21 cellular contexts compared by ENCODE assay signal in the genomic region with DNA sequence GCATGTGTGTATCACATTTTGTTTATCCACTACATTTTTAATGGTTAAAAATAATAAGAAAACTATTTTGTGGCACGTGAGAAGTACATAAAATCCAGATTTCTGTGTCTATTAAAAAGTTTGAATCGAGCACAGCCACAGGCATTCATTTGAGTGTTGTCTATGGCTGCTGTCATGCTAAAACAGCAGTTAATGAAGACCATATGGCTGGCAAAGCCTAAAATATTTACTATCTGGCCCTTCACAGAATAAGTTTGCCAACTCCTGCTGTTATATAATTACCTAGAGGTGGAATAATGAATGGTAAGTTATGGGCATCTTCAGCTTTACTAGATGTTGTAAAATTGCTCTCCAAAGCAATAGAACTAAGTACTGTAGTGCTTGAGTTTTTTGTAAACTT. TPM values are rescaled to one million over a fixed set of nuclear protein-coding genes. Genes with fewer than 3 reads are reported as not detected.
A peak's percentile ranks its signal among the peaks of the same experiment; 100 is the strongest.
DNase-seq lines count a peak whose midpoint lies in the region; ATAC-seq and TF ChIP-seq lines count a peak whose summit lies in the region.
"Had no signal": no experiment of that assay in that cellular context is flagged by ENCODE, and none has a peak within 500 bp of the region (broad histone marks: within the 10 kb centered on the region; RNA-seq: fewer than 3 reads in every experiment).

No MANE protein-coding gene starts in this region.

- H3K27ac ChIP-seq in A673 (ENCODE audit: low read depth, low read length, poor library complexity, severe bottlenecking) (no peak overlapping the region), osteoblast (ENCODE audit: low read depth, low read length) (no peak overlapping the region)
- H3K27ac ChIP-seq: dorsolateral prefrontal cortex, right lobe of liver, vagina had no signal

- H3K9me3 ChIP-seq in A673 (ENCODE audit: low read depth, low read length, poor library complexity, severe bottlenecking) (no peaks in the 10 kb centered on the region), osteoblast (ENCODE audit: low read depth, low read length) (no peaks in the 10 kb centered on the region)
- H3K9me3 ChIP-seq: right lobe of liver, vagina had no signal

- peaks cover 3% of the 10 kb centered on the region for H3K27me3 Mint-ChIP-seq in nephron progenitor cell (ENCODE audit: low read depth, poor library complexity)

- H3K4me2 ChIP-seq in osteoblast (ENCODE audit: insufficient read depth, low read length) = no peak overlapping the region

- CTCF ChIA-PET in A673 (lab: Charles Lee) = no interaction called here

- no peaks in the 10 kb centered on the region for H3K36me3 Mint-ChIP-seq in nephron progenitor cell (ENCODE audit: low read depth)
- H3K36me3 Mint-ChIP-seq: CD8-positive, alpha-beta T cell had no signal

- no peaks in the 10 kb centered on the region for H3K9me3 Mint-ChIP-seq in nephron progenitor cell
- H3K9me3 Mint-ChIP-seq: activated CD8-positive, alpha-beta T cell treated with anti-CD3 and anti-CD28 coated beads for 36 hours; activated naive CD4-positive, alpha-beta T cell treated with anti-CD3 and anti-CD28 coated beads for 36 hours; CD8-positive, alpha-beta T cell; naive thymus-derived CD4-positive, alpha-beta T cell had no signal

- no peaks in the 10 kb centered on the region for H3K27me3 ChIP-seq in A673 (replicated peaks; ENCODE audit: insufficient read depth, low read depth, low read length, poor library complexity)
- peaks cover 11% of the 10 kb centered on the region for H3K27me3 ChIP-seq in osteoblast (ENCODE audit: insufficient read depth, low read length)
- H3K27me3 ChIP-seq: right lobe of liver, vagina had no signal

- no peak for ATAC-seq in Right ventricle myocardium superior (ENCODE audit: poor library complexity)
- ATAC-seq: activated CD8-positive, alpha-beta T cell treated with anti-CD3 and anti-CD28 coated beads for 36 hours; CD8-positive, alpha-beta T cell; naive thymus-derived CD4-positive, alpha-beta T cell; right lobe of liver had no signal

- no TSS peak for BruUV-seq in A673 (replicated peaks; lab: Mats Ljungman, UMichigan)

- no peak overlapping the region for H2AFZ ChIP-seq in osteoblast (ENCODE audit: low read length)

- TF ChIP-seq CTCF in A673 (conservative IDR thresholded peaks at IDR 0.05; ENCODE audit: low read depth, low read length) = no peak
- no peak for TF ChIP-seq CTCF in fibroblast of mammary gland (conservative IDR thresholded peaks at IDR 0.05; ENCODE audit: control insufficient read depth, insufficient read depth, low read depth, low read length)
- no peak for TF ChIP-seq CTCF in nephron progenitor cell (IDR thresholded peaks at IDR 0.05)
- TF ChIP-seq CTCF in osteoblast (IDR thresholded peaks at IDR 0.05; ENCODE audit: extremely low read depth, low read depth, low read length) = no peak

- POLR2A ChIA-PET in A673 (lab: Charles Lee; ENCODE audit: low non-redundant PET) = no interaction called here

- H3K4me1 Mint-ChIP-seq in nephron progenitor cell = peaks cover 5% of the 10 kb centered on the region
- H3K4me1 Mint-ChIP-seq: naive thymus-derived CD4-positive, alpha-beta T cell had no signal

- H3K4me1 ChIP-seq in A673 (ENCODE audit: insufficient read depth, low read length, poor library complexity, severe bottlenecking) (no peaks in the 10 kb centered on the region), osteoblast (ENCODE audit: insufficient read depth, low read length) (no peaks in the 10 kb centered on the region)
- H3K4me1 ChIP-seq: vagina had no signal

- no peaks in the 10 kb centered on the region for H3K79me2 ChIP-seq in osteoblast (ENCODE audit: insufficient read depth, low read length)

- H4K20me1 ChIP-seq in osteoblast (ENCODE audit: insufficient read depth, low read length) = no peaks in the 10 kb centered on the region

- H3K4me3 ChIP-seq in A673 (ENCODE audit: low read depth, low read length, poor library complexity, severe bottlenecking) (no peak overlapping the region), fibroblast of mammary gland (ENCODE audit: control insufficient read depth, low read depth, low read length) (no peak overlapping the region), osteoblast (ENCODE audit: insufficient read depth, low read length) (no peak overlapping the region)
- H3K4me3 ChIP-seq: dorsolateral prefrontal cortex, right lobe of liver, vagina had no signal

- H3K4me3 Mint-ChIP-seq in nephron progenitor cell = no peak overlapping the region
- H3K4me3 Mint-ChIP-seq: activated CD8-positive, alpha-beta T cell treated with anti-CD3 and anti-CD28 coated beads for 36 hours; activated naive CD4-positive, alpha-beta T cell treated with anti-CD3 and anti-CD28 coated beads for 36 hours; CD8-positive, alpha-beta T cell; naive thymus-derived CD4-positive, alpha-beta T cell had no signal

- H3K27ac Mint-ChIP-seq in nephron progenitor cell = no peak overlapping the region
- H3K27ac Mint-ChIP-seq: activated CD8-positive, alpha-beta T cell treated with anti-CD3 and anti-CD28 coated beads for 36 hours; activated naive CD4-positive, alpha-beta T cell treated with anti-CD3 and anti-CD28 coated beads for 36 hours; CD8-positive, alpha-beta T cell; naive thymus-derived CD4-positive, alpha-beta T cell had no signal

- H3K36me3 ChIP-seq in A673 (ENCODE audit: insufficient read depth, low read length, poor library complexity, severe bottlenecking) (no peaks in the 10 kb centered on the region), osteoblast (ENCODE audit: insufficient read depth, low read length) (no peaks in the 10 kb centered on the region)
- H3K36me3 ChIP-seq: right lobe of liver, vagina had no signal

- peak; percentile 54 for DNase-seq in A673 (ENCODE audit: low spot score)
- peak; percentile 38 for DNase-seq in DMS79 (lab: John Stamatoyannopoulos, UW)
- DNase-seq in NCI-H1694 treated with DMSO at 0.1 percent for 48 hours (lab: John Stamatoyannopoulos, UW) = peak; percentile 44
- peak; percentile 48 for DNase-seq in fibroblast of mammary gland (ENCODE audit: low read depth)
- no peak for DNase-seq in MV-4-11 (lab: John Stamatoyannopoulos, UW)
- no peak for DNase-seq in nephron progenitor cell
- no peak for DNase-seq in osteoblast (ENCODE audit: insufficient read length, low spot score, missing footprints)
- DNase-seq in Right ventricle myocardium superior = no peak
- DNase-seq: activated CD8-positive, alpha-beta T cell treated with anti-CD3 and anti-CD28 coated beads for 36 hours; activated naive CD4-positive, alpha-beta T cell treated with anti-CD3 and anti-CD28 coated beads for 36 hours; activated T-cell treated with anti-CD3 and anti-CD28 coated beads, Interleukin-2, amount 50 U/mL, for 1 hour; CD8-positive, alpha-beta T cell; dorsolateral prefrontal cortex; naive thymus-derived CD4-positive, alpha-beta T cell; NCI-H1436; NCI-H2227 treated with DMSO at 0.1 percent for 48 hours; right lobe of liver; T1000 had no signal

- intact Hi-C loops in A673 (cut with micrococcal nuclease; ENCODE audit: unreplicated experiment) (no loop called here), Right ventricle myocardium superior (cut with DNase I) (no loop called here)

RNA-seq across cellular contexts. Expression of a gene that starts 30.5 kb away (rescaled TPM):
- total RNA-seq in A673 (2021) = 67.6 and 75.0 TPM in 2 replicates
- 103 and 121 TPM in 2 replicates for total RNA-seq in osteoblast
- total RNA-seq in Right ventricle myocardium superior = 10.0 TPM
- total RNA-seq: activated CD8-positive, alpha-beta T cell treated with anti-CD3 and anti-CD28 coated beads for 36 hours; activated naive CD4-positive, alpha-beta T cell treated with anti-CD3 and anti-CD28 coated beads for 36 hours; CD8-positive, alpha-beta T cell had no signal

RNA-seq across cellular contexts. Expression of a gene that starts 33.2 kb away (rescaled TPM):
- total RNA-seq in A673 (2021) (not detected in 2 replicates), osteoblast (not detected in 2 replicates), Right ventricle myocardium superior (not detected)
- total RNA-seq: activated CD8-positive, alpha-beta T cell treated with anti-CD3 and anti-CD28 coated beads for 36 hours; activated naive CD4-positive, alpha-beta T cell treated with anti-CD3 and anti-CD28 coated beads for 36 hours; cardiac septum; CD8-positive, alpha-beta T cell; dorsolateral prefrontal cortex; kidney epithelial cell; naive thymus-derived CD4-positive, alpha-beta T cell; right lobe of liver; vagina had no signal

Comparison
In these comparisons a context has a peak if more than half of its experiments do, and no peak if none do; other contexts are left out.
1. DNase-seq: peak in A673 (single experiment), DMS79 (single experiment), NCI-H1694 treated with DMSO at 0.1 percent for 48 hours (single experiment) and fibroblast of mammary gland (single experiment); none in MV-4-11 (single experiment), nephron progenitor cell (single experiment), osteoblast (single experiment) and Right ventricle myocardium superior (single experiment).